Comparison of ENCODE assay signal across 19 cellular contexts in the genomic region with DNA sequence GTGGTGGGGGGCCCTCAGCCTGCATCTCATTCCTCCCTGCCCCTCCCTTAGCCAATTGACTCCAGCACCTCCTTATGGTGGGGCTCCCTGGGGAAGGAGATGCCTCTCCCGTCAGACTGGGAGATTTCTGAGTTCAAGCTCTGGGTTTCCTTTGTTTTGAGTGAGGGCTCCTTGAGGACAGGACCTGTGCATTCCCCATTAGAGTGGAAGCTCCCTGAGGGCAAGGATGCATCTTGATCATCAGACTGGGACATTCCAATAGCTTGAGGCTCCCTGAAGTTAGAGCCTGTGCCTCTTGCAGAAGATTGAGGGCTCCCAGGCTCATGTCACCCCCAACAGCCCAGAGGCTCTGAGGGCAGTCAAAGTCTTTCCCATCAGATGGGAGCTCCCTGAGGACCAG. TPM values are rescaled to one million over a fixed set of nuclear protein-coding genes. Genes with fewer than 3 reads are reported as not detected.
A peak's percentile ranks its signal among the peaks of the same experiment; 100 is the strongest.
DNase-seq lines count a peak whose midpoint lies in the region; ATAC-seq, FAIRE-seq and TF ChIP-seq lines count a peak whose summit lies in the region.
"Had no signal": no experiment of that assay in that cellular context is flagged by ENCODE, and none has a peak within 500 bp of the region (broad histone marks: within the 10 kb centered on the region; RNA-seq: fewer than 3 reads in every experiment).

No MANE protein-coding gene starts in this region.

- TF ChIP-seq POLR2A in HepG2 (IDR thresholded peaks at IDR 0.05; ENCODE audit: insufficient read depth in 1 of 2, low read depth in 2 of 2, low read length in 2 of 2), result no peak

- POLR2A ChIA-PET in CD4-positive, alpha-beta T cell (lab: Charles Lee), result interaction anchor here (1.1 to 5.0 kb wide), 3 partner anchors 39 to 71 kb away, joined by 4 to 74 read pairs (median 4); no protein-coding TSS in a partner anchor
- POLR2A ChIA-PET in HepG2 (lab: Yijun Ruan, JAX), result no interaction called here

- no peaks in the 10 kb centered on the region for H3K9me3 Mint-ChIP-seq in activated CD4-positive, alpha-beta T cell treated with anti-CD3 and anti-CD28 coated beads, Interleukin-2, amount 10 ng/mL, durations not matched to agents 24 days and 14 days
- H3K9me3 Mint-ChIP-seq in CD4-positive, alpha-beta T cell, result no peaks in the 10 kb centered on the region
- peaks cover 11% of the 10 kb centered on the region for H3K9me3 Mint-ChIP-seq in GM23338
- H3K9me3 Mint-ChIP-seq: HFFc6 had no signal

- H3K4me2 ChIP-seq in HepG2 (ENCODE audit: low read depth, low read length) (no peak overlapping the region), GM23338 (no peak overlapping the region)

- H3K79me2 ChIP-seq in HepG2 (ENCODE audit: insufficient read depth, low read length), result no peaks in the 10 kb centered on the region
- no peaks in the 10 kb centered on the region for H3K79me2 ChIP-seq in GM23338 (replicated peaks; ENCODE audit: insufficient read depth)

- H3K27ac Mint-ChIP-seq in activated CD4-positive, alpha-beta T cell treated with anti-CD3 and anti-CD28 coated beads, Interleukin-2, amount 10 ng/mL, durations not matched to agents 24 days and 14 days, result peak overlapping the region; percentile 62
- peak overlapping the region; percentile 97 for H3K27ac Mint-ChIP-seq in CD4-positive, alpha-beta T cell
- peak overlapping the region; percentile 71 for H3K27ac Mint-ChIP-seq in T-helper 17 cell
- H3K27ac Mint-ChIP-seq in GM23338, result no peak overlapping the region
- H3K27ac Mint-ChIP-seq: HFFc6 had no signal

- WGBS in HepG2 (ENCODE audit: low lambda C conversion rate), result 71% methylated on average over 1 of the region's 1 CpG

- no peak for DNase-seq in activated CD4-positive, alpha-beta T cell treated with anti-CD3 and anti-CD28 coated beads, Interleukin-2, amount 10 ng/mL, durations not matched to agents 24 days and 14 days
- DNase-seq in activated CD4-positive, alpha-beta T cell treated with anti-CD3 and anti-CD28 coated beads for 48 hours, result no peak
- no peak for DNase-seq in CD4-positive, alpha-beta T cell
- DNase-seq in T-helper 17 cell (no peak), epithelial cell of prostate (ENCODE audit: low read depth, low spot score) (no peak), HepG2 (ENCODE audit: low spot score) (no peak), GM23338 (ENCODE audit: low spot score) (no peak)
- no peak for DNase-seq in stimulated activated CD4-positive, alpha-beta T cell treated with anti-CD3 and anti-CD28 coated beads, Interleukin-4, amount 100 ng/mL, for 1 hour
- DNase-seq: COR-L47, HFFc6, Karpas-422, MM.1S, NCI-H1092 treated with DMSO at 0.1 percent for 48 hours, NCI-H2081 treated with DMSO at 0.1 percent for 48 hours, NCI-H524 treated with DMSO at 0.1 percent for 48 hours, Right ventricle myocardium superior had no signal

- CTCF ChIA-PET in CD4-positive, alpha-beta T cell (lab: Charles Lee), result interaction anchor here (3.9 kb wide), 1 partner anchor 55 kb away, joined by 17 read pairs; no protein-coding TSS in a partner anchor
- CTCF ChIA-PET in HepG2 (lab: Yijun Ruan, JAX; ENCODE audit: low intra/inter-chr PET ratio, low total read pairs), result no interaction called here

- H3K4me3 Mint-ChIP-seq in activated CD4-positive, alpha-beta T cell treated with anti-CD3 and anti-CD28 coated beads, Interleukin-2, amount 10 ng/mL, durations not matched to agents 24 days and 14 days, result no peak overlapping the region
- no peak overlapping the region for H3K4me3 Mint-ChIP-seq in CD4-positive, alpha-beta T cell
- H3K4me3 Mint-ChIP-seq in T-helper 17 cell (no peak overlapping the region), GM23338 (no peak overlapping the region)
- H3K4me3 Mint-ChIP-seq: HFFc6 had no signal

- no peaks in the 10 kb centered on the region for H3F3A ChIP-seq in GM23338 (replicated peaks; ENCODE audit: low read depth)

- no peak overlapping the region for H3K27ac ChIP-seq in CD4-positive, alpha-beta T cell (ENCODE audit: low read depth, low read length)
- H3K27ac ChIP-seq in epithelial cell of prostate, result peak overlapping the region; percentile 99
- H3K27ac ChIP-seq in HepG2 (ENCODE audit: extremely low read length, insufficient read depth, low read length), result no peak overlapping the region
- no peak overlapping the region for H3K27ac ChIP-seq in GM23338 (ENCODE audit: low read depth)

- H3K36me3 ChIP-seq in HepG2 (replicated peaks in 1 of 2; ENCODE audit: control insufficient read depth in 1 of 2, insufficient read depth in 2 of 2, low read length in 2 of 2) (no peaks in the 10 kb centered on the region), GM23338 (ENCODE audit: insufficient read depth) (no peaks in the 10 kb centered on the region)
- H3K36me3 ChIP-seq: BLaER1 had no signal

- peaks cover 17% of the 10 kb centered on the region for H3K36me3 Mint-ChIP-seq in activated CD4-positive, alpha-beta T cell treated with anti-CD3 and anti-CD28 coated beads, Interleukin-2, amount 10 ng/mL, durations not matched to agents 24 days and 14 days (ENCODE audit: low read depth)
- no peaks in the 10 kb centered on the region for H3K36me3 Mint-ChIP-seq in CD4-positive, alpha-beta T cell (ENCODE audit: low read depth)
- H3K36me3 Mint-ChIP-seq in T-helper 17 cell (ENCODE audit: low read depth) (no peaks in the 10 kb centered on the region), GM23338 (ENCODE audit: low read depth) (peaks cover 9% of the 10 kb centered on the region)

- H3K9me2 ChIP-seq in GM23338 (ENCODE audit: insufficient read depth), result no peaks in the 10 kb centered on the region

- in situ Hi-C loops in HepG2 (cut with HindIII; ENCODE audit: extremely low pct_ligation_motif_present, low pct_unique_long_range_greater_than_20kb), result no loop called here

- peaks cover 65% of the 10 kb centered on the region for H3K4me1 ChIP-seq in HepG2 (ENCODE audit: insufficient read depth, low read length)
- peaks cover 20% of the 10 kb centered on the region for H3K4me1 ChIP-seq in GM23338 (ENCODE audit: insufficient read depth)

- no peaks in the 10 kb centered on the region for H3K9me3 ChIP-seq in CD4-positive, alpha-beta T cell (ENCODE audit: control insufficient read depth, low read length)
- H3K9me3 ChIP-seq in T-helper 17 cell (ENCODE audit: control insufficient read depth, low read length, poor library complexity, severe bottlenecking) (no peaks in the 10 kb centered on the region), HepG2 (ENCODE audit: low read length) (no peaks in the 10 kb centered on the region)

- no peak for FAIRE-seq in HepG2 (lab: Jason Lieb, UNC)

- peaks cover 60% of the 10 kb centered on the region for H3K4me1 Mint-ChIP-seq in activated CD4-positive, alpha-beta T cell treated with anti-CD3 and anti-CD28 coated beads, Interleukin-2, amount 10 ng/mL, durations not matched to agents 24 days and 14 days
- H3K4me1 Mint-ChIP-seq in CD4-positive, alpha-beta T cell (ENCODE audit: low read depth), result peaks cover 52% of the 10 kb centered on the region
- H3K4me1 Mint-ChIP-seq in T-helper 17 cell (peaks cover 42% of the 10 kb centered on the region), GM23338 (peaks cover 26% of the 10 kb centered on the region)

- H4K20me1 ChIP-seq in HepG2 (ENCODE audit: insufficient read depth, low read length), result no peaks in the 10 kb centered on the region
- H4K20me1 ChIP-seq in GM23338 (replicated peaks; ENCODE audit: insufficient read depth), result no peaks in the 10 kb centered on the region
- H4K20me1 ChIP-seq: BLaER1 had no signal

- no peak overlapping the region for H2AFZ ChIP-seq in HepG2 (ENCODE audit: low read length)
- H2AFZ ChIP-seq in GM23338, result no peak overlapping the region

- no TSS peak for BruUV-seq in HepG2 (replicated peaks; lab: Mats Ljungman, UMichigan)

- TF ChIP-seq EP300 in HepG2 (IDR thresholded peaks at IDR 0.05; ENCODE audit: low read depth in 2 of 2, low read length in 2 of 2), result no peak
- TF ChIP-seq EP300 in HepG2 (CRISPR knock-in tag; IDR thresholded peaks at IDR 0.05; ENCODE audit: borderline replicate concordance), result no peak

- H3K4me3 ChIP-seq in HepG2 (replicated peaks in 1 of 3; ENCODE audit: insufficient read depth in 1 of 3, low read depth in 2 of 3, low read length in 3 of 3) (no peak overlapping the region), GM23338 (no peak overlapping the region)
- H3K4me3 ChIP-seq: BLaER1 had no signal

- TF ChIP-seq CTCF in CD4-positive, alpha-beta T cell (IDR thresholded peaks at IDR 0.05), result no peak
- TF ChIP-seq CTCF in HepG2 (CRISPR knock-in tag; IDR thresholded peaks at IDR 0.05) (no peak), GM23338 (conservative IDR thresholded peaks at IDR 0.05; ENCODE audit: low read depth in 2 of 2) (no peak)

- no peaks in the 10 kb centered on the region for H3K27me3 ChIP-seq in CD4-positive, alpha-beta T cell (ENCODE audit: control insufficient read depth, insufficient read depth, low read length)
- no peaks in the 10 kb centered on the region for H3K27me3 ChIP-seq in HepG2 (ENCODE audit: control insufficient read depth in 1 of 2, insufficient read depth in 2 of 2, low read length in 2 of 2)
- H3K27me3 ChIP-seq in GM23338 (ENCODE audit: insufficient read depth), result no peaks in the 10 kb centered on the region
- H3K27me3 ChIP-seq: BLaER1 had no signal

- no peak for ATAC-seq in CD4-positive, alpha-beta T cell (ENCODE audit: poor library complexity)
- no peak for ATAC-seq in T-helper 17 cell
- ATAC-seq in HepG2, result no peak
- no peak for ATAC-seq in GM23338
- ATAC-seq: Panc1 had no signal

- H3K9ac ChIP-seq in HepG2 (ENCODE audit: insufficient read depth, low read depth, low read length), result no peak overlapping the region
- H3K9ac ChIP-seq: BLaER1 had no signal

- no peaks in the 10 kb centered on the region for H3K27me3 Mint-ChIP-seq in activated CD4-positive, alpha-beta T cell treated with anti-CD3 and anti-CD28 coated beads, Interleukin-2, amount 10 ng/mL, durations not matched to agents 24 days and 14 days
- no peaks in the 10 kb centered on the region for H3K27me3 Mint-ChIP-seq in CD4-positive, alpha-beta T cell
- H3K27me3 Mint-ChIP-seq in T-helper 17 cell, result no peaks in the 10 kb centered on the region
- peaks cover 16% of the 10 kb centered on the region for H3K27me3 Mint-ChIP-seq in GM23338 (ENCODE audit: insufficient read depth, low read depth, poor library complexity)

- intact Hi-C loops in activated CD4-positive, alpha-beta T cell treated with anti-CD3 and anti-CD28 coated beads, Interleukin-2, amount 10 ng/mL, durations not matched to agents 24 days and 14 days (cut with micrococcal nuclease), result no loop called here
- intact Hi-C loops in CD4-positive, alpha-beta T cell (cut with DNase I, micrococcal nuclease), result loop anchor here in 1 of 2 experiments (2.0 to 5.0 kb wide), 4 partner anchors 35 to 115 kb away; a partner anchor contains a TSS
- intact Hi-C loops in HepG2 (cut with micrococcal nuclease; ENCODE audit: unreplicated experiment), result loop anchor here (5.0 kb wide), 1 partner anchor 55 kb away; no protein-coding TSS in a partner anchor

- TF ChIP-seq RAD21 in HepG2 (CRISPR knock-in tag; IDR thresholded peaks at IDR 0.05), result no peak

RNA-seq across cellular contexts. Expression of a gene that starts 23.6 kb away (rescaled TPM):
- total RNA-seq in activated CD4-positive, alpha-beta T cell treated with anti-CD3 and anti-CD28 coated beads, Interleukin-2, amount 10 ng/mL, durations not matched to agents 24 days and 14 days, result 13.1 and 16.8 TPM in 2 replicates
- 1 to 10 TPM; 3.0 to 4.2 TPM for total RNA-seq in CD4-positive, alpha-beta T cell
- total RNA-seq in T-helper 17 cell (1 to 10 TPM in 1 of 2 donors, under 1 TPM in 1; 0.77 to 1.7 TPM), HepG2 (2016; rRNA removed; fragmentation: Illumina TruSeq; extraction: Trizol) (0.58 TPM in 2 replicates)
- total RNA-seq in HepG2 (2016; cell fraction: cytosol; rRNA removed; fragmentation: Illumina TruSeq; extraction: Trizol; ENCODE audit: low read depth), result 0.18 and 0.20 TPM in 2 replicates
- total RNA-seq in HepG2 (2016; cell fraction: insoluble cytoplasmic fraction; rRNA removed; fragmentation: Illumina TruSeq; extraction: Trizol), result 0.32 and 0.51 TPM in 2 replicates
- total RNA-seq in HepG2 (2016; cell fraction: membrane; rRNA removed; fragmentation: Illumina TruSeq; extraction: Trizol), result 0.31 and 0.38 TPM in 2 replicates
- total RNA-seq in HepG2 (2016; cell fraction: nucleus; rRNA removed; fragmentation: Illumina TruSeq; extraction: Trizol), result 0.37 and 1.3 TPM in 2 replicates
- polyA plus RNA-seq in HepG2 (2011; rRNA removed) (1.7 and 2.1 TPM in 2 replicates), GM23338 (2016; fragmentation: Nextera tagmentation; extraction: Ambion mirVana) (0.31 and 0.64 TPM in 2 replicates)
- 0.69 and 1.3 TPM in 2 replicates for polyA plus RNA-seq in HepG2 (2011; cell fraction: cytosol; rRNA removed)
- 7.1 and 10.8 TPM in 2 replicates for polyA plus RNA-seq in HepG2 (2011; cell fraction: nucleus; rRNA removed)
- polyA plus RNA-seq in HepG2 (2012), result 0.37 and 0.42 TPM in 2 replicates
- polyA plus RNA-seq in HepG2 (2016; cell fraction: cytosol; fragmentation: Illumina TruSeq; extraction: Trizol; ENCODE audit: low read depth), result 0.20 and 0.22 TPM in 2 replicates
- polyA plus RNA-seq in HepG2 (2016; cell fraction: insoluble cytoplasmic fraction; fragmentation: Illumina TruSeq; extraction: Trizol; ENCODE audit: low read depth), result 1.3 and 2.3 TPM in 2 replicates
- 0.34 and 0.72 TPM in 2 replicates for polyA plus RNA-seq in HepG2 (2016; cell fraction: membrane; fragmentation: Illumina TruSeq; extraction: Trizol; ENCODE audit: low read depth)
- polyA plus RNA-seq in HepG2 (2016; cell fraction: nucleus; fragmentation: Illumina TruSeq; extraction: Trizol; ENCODE audit: insufficient read depth, low read depth), result 4.4 and 6.8 TPM in 2 replicates
- polyA minus RNA-seq in HepG2 (2011; rRNA and poly(A)+ RNA removed; ENCODE audit: low replicate concordance), result 7.4 and 24.1 TPM in 2 replicates
- 2.6 and 3.7 TPM in 2 replicates for polyA minus RNA-seq in HepG2 (2011; cell fraction: cytosol; rRNA and poly(A)+ RNA removed)
- 4.0 and 6.1 TPM in 2 replicates for polyA minus RNA-seq in HepG2 (2011; cell fraction: nucleus; rRNA and poly(A)+ RNA removed)
- total RNA-seq in GM23338 (2014; rRNA removed; shearing (Covaris generic)), result 0.08 and 4.9 TPM in 2 replicates
- total RNA-seq: H4, Right ventricle myocardium superior had no signal

RNA-seq across cellular contexts. Expression of a gene that starts 34.5 kb away (rescaled TPM):
- total RNA-seq in activated CD4-positive, alpha-beta T cell treated with anti-CD3 and anti-CD28 coated beads, Interleukin-2, amount 10 ng/mL, durations not matched to agents 24 days and 14 days, result 113 and 117 TPM in 2 replicates
- total RNA-seq in CD4-positive, alpha-beta T cell, result 1 to 10 TPM; 2.5 to 2.6 TPM
- total RNA-seq in T-helper 17 cell (1 to 10 TPM; 5.7 to 7.0 TPM), HepG2 (2016; rRNA removed; fragmentation: Illumina TruSeq; extraction: Trizol) (4.1 and 4.9 TPM in 2 replicates)
- 3.4 and 4.0 TPM in 2 replicates for total RNA-seq in HepG2 (2016; cell fraction: cytosol; rRNA removed; fragmentation: Illumina TruSeq; extraction: Trizol; ENCODE audit: low read depth)
- 3.5 and 4.8 TPM in 2 replicates for total RNA-seq in HepG2 (2016; cell fraction: insoluble cytoplasmic fraction; rRNA removed; fragmentation: Illumina TruSeq; extraction: Trizol)
- total RNA-seq in HepG2 (2016; cell fraction: membrane; rRNA removed; fragmentation: Illumina TruSeq; extraction: Trizol), result 10.9 and 13.2 TPM in 2 replicates
- total RNA-seq in HepG2 (2016; cell fraction: nucleus; rRNA removed; fragmentation: Illumina TruSeq; extraction: Trizol), result 10.1 and 10.9 TPM in 2 replicates
- polyA plus RNA-seq in HepG2 (2011; rRNA removed) (43.6 and 49.0 TPM in 2 replicates), GM23338 (2016; fragmentation: Nextera tagmentation; extraction: Ambion mirVana) (37.6 and 38.7 TPM in 2 replicates)
- 42.1 and 55.6 TPM in 2 replicates for polyA plus RNA-seq in HepG2 (2011; cell fraction: cytosol; rRNA removed)
- polyA plus RNA-seq in HepG2 (2011; cell fraction: nucleus; rRNA removed), result 26.0 and 26.1 TPM in 2 replicates
- 23.1 and 40.9 TPM in 2 replicates for polyA plus RNA-seq in HepG2 (2012)
- 11.4 and 15.1 TPM in 2 replicates for polyA plus RNA-seq in HepG2 (2016; cell fraction: cytosol; fragmentation: Illumina TruSeq; extraction: Trizol; ENCODE audit: low read depth)
- polyA plus RNA-seq in HepG2 (2016; cell fraction: insoluble cytoplasmic fraction; fragmentation: Illumina TruSeq; extraction: Trizol; ENCODE audit: low read depth), result 10.4 and 12.4 TPM in 2 replicates
- polyA plus RNA-seq in HepG2 (2016; cell fraction: membrane; fragmentation: Illumina TruSeq; extraction: Trizol; ENCODE audit: low read depth), result 18.8 and 25.1 TPM in 2 replicates
- polyA plus RNA-seq in HepG2 (2016; cell fraction: nucleus; fragmentation: Illumina TruSeq; extraction: Trizol; ENCODE audit: insufficient read depth, low read depth), result 24.8 and 29.0 TPM in 2 replicates
- 0.19 and 99.5 TPM in 2 replicates for polyA minus RNA-seq in HepG2 (2011; rRNA and poly(A)+ RNA removed; ENCODE audit: low replicate concordance)
- 36.8 and 40.1 TPM in 2 replicates for polyA minus RNA-seq in HepG2 (2011; cell fraction: cytosol; rRNA and poly(A)+ RNA removed)
- 12.3 and 12.9 TPM in 2 replicates for polyA minus RNA-seq in HepG2 (2011; cell fraction: nucleus; rRNA and poly(A)+ RNA removed)
- total RNA-seq in GM23338 (2014; rRNA removed; shearing (Covaris generic)), result 78.9 and 87.2 TPM in 2 replicates
